ENCODE assay signal across 10 cellular contexts in the genomic region with DNA sequence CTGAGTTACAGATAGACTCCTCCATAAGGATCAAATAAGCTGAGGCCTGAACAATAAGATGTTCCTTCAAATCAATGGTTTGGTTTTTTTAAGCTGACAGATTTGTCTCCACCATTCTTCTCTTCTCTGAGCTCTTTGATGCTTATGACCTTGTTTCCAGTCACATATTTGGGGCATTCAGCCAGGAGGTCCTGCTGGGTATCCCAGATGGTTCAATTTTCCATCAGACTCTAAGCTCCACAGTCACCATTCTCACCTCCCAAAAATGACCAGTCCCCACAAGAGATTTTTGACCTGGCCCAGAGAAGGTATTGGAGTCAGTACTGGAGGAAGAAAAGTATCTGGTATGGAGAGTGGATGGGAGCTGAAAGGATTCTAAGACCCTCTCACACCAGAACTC.
"Had no signal": no experiment of that assay in that cellular context is flagged by ENCODE, and none has a peak within 500 bp of the region (broad histone marks: within the 10 kb centered on the region; RNA-seq: fewer than 3 reads in every experiment).

No MANE protein-coding gene starts in this region.

- H3K9me3 ChIP-seq: HAP-1 had no signal

- ATAC-seq: HCT116, K562 had no signal

- FAIRE-seq: H54, K562 had no signal

- H2AFZ ChIP-seq: GM23338 had no signal

- DNase-seq: HFFc6, IMR-90, Kasumi-1, KG1 had no signal

- H3K27ac Mint-ChIP-seq: GM23338, HFFc6 had no signal

- H3K9me3 Mint-ChIP-seq: GM23338, HFFc6 had no signal

- H3K4me2 ChIP-seq: GM23338 had no signal

- H3K4me3 Mint-ChIP-seq: GM23338, HFFc6 had no signal

- H3K27ac ChIP-seq: HL-60 had no signal
